Comparison of ENCODE assay signal across 13 cellular contexts in the genomic region with DNA sequence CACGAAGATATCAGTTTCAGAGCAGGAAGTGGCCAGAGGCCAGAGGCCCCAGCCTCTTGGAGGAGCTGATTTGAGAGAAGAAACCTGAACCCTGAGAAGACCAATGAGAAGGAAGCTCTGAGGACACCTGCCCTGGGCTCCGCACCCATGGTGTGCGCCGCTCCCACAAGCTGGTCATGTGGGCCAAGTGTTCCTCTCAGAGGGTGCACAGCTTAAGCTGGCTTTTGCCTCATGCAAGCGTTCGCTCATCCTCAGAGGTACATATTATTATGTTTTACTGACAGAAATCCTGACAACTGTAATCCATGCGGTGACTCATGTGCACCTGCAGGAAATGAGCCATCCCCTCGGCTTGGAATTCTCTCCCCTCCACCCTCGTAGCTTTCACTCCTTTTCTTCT.
DNase-seq lines count a peak whose midpoint lies in the region; ATAC-seq and TF ChIP-seq lines count a peak whose summit lies in the region.
"Had no signal": no experiment of that assay in that cellular context is flagged by ENCODE, and none has a peak within 500 bp of the region (broad histone marks: within the 10 kb centered on the region; RNA-seq: fewer than 3 reads in every experiment).

No MANE protein-coding gene starts in this region.

- H3K36me3 Mint-ChIP-seq in T-helper 2 cell treated with Interferon-gamma antibody and Interleukin-4, amounts not matched to agents 5 μg/mL and 100 μg/mL, for 36 hours (ENCODE audit: low read depth): no peaks in the 10 kb centered on the region
- H3K36me3 Mint-ChIP-seq in activated CD8-positive, alpha-beta T cell treated with anti-CD3 and anti-CD28 coated beads, Interleukin-2, amount 10 ng/mL, durations not matched to agents 7 days and 5 days (ENCODE audit: low read depth): no peaks in the 10 kb centered on the region
- H3K36me3 Mint-ChIP-seq in nephron progenitor cell (ENCODE audit: low read depth): no peaks in the 10 kb centered on the region

- no peak overlapping the region for H3K4me3 ChIP-seq in brain microvascular endothelial cell (ENCODE audit: low read depth, low read length)
- H3K4me3 ChIP-seq: mucosa of descending colon, tibial nerve had no signal

- DNase-seq in T-helper 2 cell treated with Interferon-gamma antibody and Interleukin-4, amounts not matched to agents 5 μg/mL and 100 μg/mL, for 36 hours (ENCODE audit: low spot score): no peak
- no peak for DNase-seq in T-helper 2 cell
- peak; percentile 38 for DNase-seq in activated CD8-positive, alpha-beta T cell treated with anti-CD3 and anti-CD28 coated beads, Interleukin-2, amount 10 ng/mL, durations not matched to agents 7 days and 5 days
- peak; percentile 76 for DNase-seq in left kidney (ENCODE audit: low read depth, low spot score)
- DNase-seq in brain microvascular endothelial cell: no peak
- DNase-seq in nephron progenitor cell: no peak
- DNase-seq in NCI-H1048 (lab: John Stamatoyannopoulos, UW): no peak
- DNase-seq: EL, mucosa of descending colon, MV-4-11, retina had no signal

- H3K27me3 ChIP-seq in brain microvascular endothelial cell (replicated peaks): no peaks in the 10 kb centered on the region
- H3K27me3 ChIP-seq: tibial nerve had no signal

- TF ChIP-seq RAD21 in Ishikawa (IDR thresholded peaks at IDR 0.05; ENCODE audit: low read depth): no peak

- peak; percentile 46 for ATAC-seq in activated CD8-positive, alpha-beta T cell treated with anti-CD3 and anti-CD28 coated beads, Interleukin-2, amount 10 ng/mL, durations not matched to agents 7 days and 5 days
- ATAC-seq: mucosa of descending colon had no signal

- no peak overlapping the region for H3K27ac Mint-ChIP-seq in T-helper 2 cell treated with Interferon-gamma antibody and Interleukin-4, amounts not matched to agents 5 μg/mL and 100 μg/mL, for 36 hours
- peak overlapping the region; percentile 80 for H3K27ac Mint-ChIP-seq in activated CD8-positive, alpha-beta T cell treated with anti-CD3 and anti-CD28 coated beads, Interleukin-2, amount 10 ng/mL, durations not matched to agents 7 days and 5 days
- H3K27ac Mint-ChIP-seq in nephron progenitor cell: no peak overlapping the region

- in situ Hi-C loops in brain microvascular endothelial cell (cut with HindIII; ENCODE audit: low pct_ligation_motif_present, low sequenced_read_pairs): no loop called here

- H3K4me1 Mint-ChIP-seq in T-helper 2 cell treated with Interferon-gamma antibody and Interleukin-4, amounts not matched to agents 5 μg/mL and 100 μg/mL, for 36 hours (ENCODE audit: low read depth): peaks cover 14% of the 10 kb centered on the region
- H3K4me1 Mint-ChIP-seq in activated CD8-positive, alpha-beta T cell treated with anti-CD3 and anti-CD28 coated beads, Interleukin-2, amount 10 ng/mL, durations not matched to agents 7 days and 5 days (ENCODE audit: low read depth): peaks cover 24% of the 10 kb centered on the region
- H3K4me1 Mint-ChIP-seq in nephron progenitor cell: peaks cover 64% of the 10 kb centered on the region

- no peaks in the 10 kb centered on the region for H3K36me3 ChIP-seq in brain microvascular endothelial cell (replicated peaks)
- H3K36me3 ChIP-seq: tibial nerve had no signal

- H3K27ac ChIP-seq in brain microvascular endothelial cell: no peak overlapping the region
- H3K27ac ChIP-seq: tibial nerve had no signal

- H3K27me3 Mint-ChIP-seq in T-helper 2 cell treated with Interferon-gamma antibody and Interleukin-4, amounts not matched to agents 5 μg/mL and 100 μg/mL, for 36 hours (ENCODE audit: low read depth): peaks cover 3% of the 10 kb centered on the region
- H3K27me3 Mint-ChIP-seq in activated CD8-positive, alpha-beta T cell treated with anti-CD3 and anti-CD28 coated beads, Interleukin-2, amount 10 ng/mL, durations not matched to agents 7 days and 5 days (ENCODE audit: low read depth): no peaks in the 10 kb centered on the region
- peaks cover 5% of the 10 kb centered on the region for H3K27me3 Mint-ChIP-seq in nephron progenitor cell (ENCODE audit: low read depth, poor library complexity)

- no peak for TF ChIP-seq CTCF in brain microvascular endothelial cell (IDR thresholded peaks at IDR 0.05; ENCODE audit: low read depth, low read length, missing control alignments)
- no peak for TF ChIP-seq CTCF in nephron progenitor cell (IDR thresholded peaks at IDR 0.05)

- POLR2A ChIA-PET in activated CD8-positive, alpha-beta T cell treated with anti-CD3 and anti-CD28 coated beads, Interleukin-2, amount 10 ng/mL, durations not matched to agents 7 days and 5 days (lab: Charles Lee): interaction anchor here (0.7 kb wide), 1 partner anchor 59 kb away, joined by 3 read pairs; no protein-coding TSS in a partner anchor

- peak overlapping the region; percentile 52 for H3K4me3 Mint-ChIP-seq in T-helper 2 cell treated with Interferon-gamma antibody and Interleukin-4, amounts not matched to agents 5 μg/mL and 100 μg/mL, for 36 hours
- H3K4me3 Mint-ChIP-seq in activated CD8-positive, alpha-beta T cell treated with anti-CD3 and anti-CD28 coated beads, Interleukin-2, amount 10 ng/mL, durations not matched to agents 7 days and 5 days: no peak overlapping the region
- H3K4me3 Mint-ChIP-seq in nephron progenitor cell: no peak overlapping the region

- CTCF ChIA-PET in activated CD8-positive, alpha-beta T cell treated with anti-CD3 and anti-CD28 coated beads, Interleukin-2, amount 10 ng/mL, durations not matched to agents 7 days and 5 days (lab: Charles Lee): interaction anchor here (1.0 kb wide), 1 partner anchor 33 kb away, joined by 3 read pairs; no protein-coding TSS in a partner anchor

- H3K9me3 Mint-ChIP-seq in T-helper 2 cell treated with Interferon-gamma antibody and Interleukin-4, amounts not matched to agents 5 μg/mL and 100 μg/mL, for 36 hours: no peaks in the 10 kb centered on the region
- H3K9me3 Mint-ChIP-seq in activated CD8-positive, alpha-beta T cell treated with anti-CD3 and anti-CD28 coated beads, Interleukin-2, amount 10 ng/mL, durations not matched to agents 7 days and 5 days (ENCODE audit: insufficient read depth): no peaks in the 10 kb centered on the region
- H3K9me3 Mint-ChIP-seq in nephron progenitor cell: peaks cover 3% of the 10 kb centered on the region

- TF ChIP-seq EP300 in Ishikawa (IDR thresholded peaks at IDR 0.05; ENCODE audit: borderline replicate concordance): no peak

TF ChIP-seq in Ishikawa, 13 proteins besides CTCF, POLR2A, EP300 and RAD21:
- TF ChIP-seq, protein P1, sequence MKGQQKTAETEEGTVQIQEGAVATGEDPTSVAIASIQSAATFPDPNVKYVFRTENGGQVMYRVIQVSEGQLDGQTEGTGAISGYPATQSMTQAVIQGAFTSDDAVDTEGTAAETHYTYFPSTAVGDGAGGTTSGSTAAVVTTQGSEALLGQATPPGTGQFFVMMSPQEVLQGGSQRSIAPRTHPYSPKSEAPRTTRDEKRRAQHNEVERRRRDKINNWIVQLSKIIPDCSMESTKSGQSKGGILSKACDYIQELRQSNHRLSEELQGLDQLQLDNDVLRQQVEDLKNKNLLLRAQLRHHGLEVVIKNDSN (IDR thresholded peaks at IDR 0.05): peak; percentile 26; the same call in 1 of the 2 replicates
- TF ChIP-seq FOXM1 (IDR thresholded peaks at IDR 0.05; ENCODE audit: borderline replicate concordance, low read depth) (no peak), MAX (IDR thresholded peaks at IDR 0.05) (no peak)

Comparison
In these comparisons a context has a peak if more than half of its experiments do, and no peak if none do; other contexts are left out.
1. DNase-seq: peak in activated CD8-positive, alpha-beta T cell treated with anti-CD3 and anti-CD28 coated beads, Interleukin-2, amount 10 ng/mL, durations not matched to agents 7 days and 5 days (single experiment) and left kidney (single experiment); none in T-helper 2 cell treated with Interferon-gamma antibody and Interleukin-4, amounts not matched to agents 5 μg/mL and 100 μg/mL, for 36 hours (single experiment), T-helper 2 cell (0 of 5), brain microvascular endothelial cell (single experiment), nephron progenitor cell (single experiment) and NCI-H1048 (single experiment).